ENCODE assay signal across 16 cellular contexts in the genomic region with DNA sequence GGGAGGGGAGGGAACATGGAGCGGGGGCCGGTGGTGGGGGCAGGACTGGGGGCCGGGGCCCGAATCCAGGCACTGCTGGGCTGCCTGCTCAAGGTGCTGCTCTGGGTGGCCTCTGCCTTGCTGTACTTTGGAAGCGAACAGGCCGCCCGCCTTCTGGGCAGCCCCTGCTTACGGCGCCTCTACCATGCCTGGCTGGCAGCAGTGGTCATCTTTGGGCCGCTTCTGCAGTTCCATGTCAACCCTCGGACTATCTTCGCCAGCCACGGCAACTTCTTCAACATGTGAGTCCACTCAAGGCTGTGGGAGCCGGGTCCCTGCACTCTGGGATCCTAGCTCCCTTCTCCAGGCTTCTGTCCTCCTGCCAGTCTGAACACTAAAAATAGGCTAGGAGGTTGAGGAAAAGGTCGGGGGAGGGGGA. TPM values are rescaled to one million over a fixed set of nuclear protein-coding genes. Genes with fewer than 3 reads are reported as not detected.
DNase-seq lines count a peak whose midpoint lies in the region; ATAC-seq and TF ChIP-seq lines count a peak whose summit lies in the region.
"Had no signal": no experiment of that assay in that cellular context is flagged by ENCODE, and none has a peak within 500 bp of the region (broad histone marks: within the 10 kb centered on the region; RNA-seq: fewer than 3 reads in every experiment).

No MANE protein-coding gene starts in this region.

- H3K9me3 ChIP-seq in cardiac muscle cell (ENCODE audit: low read depth) (no peaks in the 10 kb centered on the region), uterus (no peaks in the 10 kb centered on the region)
- H3K9me3 ChIP-seq: Caco-2 had no signal

- H3K4me3 Mint-ChIP-seq in naive thymus-derived CD8-positive, alpha-beta T cell, result peak overlapping the region in 3 of 10 donors; percentile 39 to 85 (median 73)
- H3K4me3 Mint-ChIP-seq in osteocyte (ENCODE audit: unreplicated experiment), result no peak overlapping the region
- H3K4me3 Mint-ChIP-seq: T-helper 1 cell treated with Interleukin-12 subunit alpha and Interleukin-12 subunit beta and Interleukin-4 antibody, amounts not matched to agents 30 μg/mL and 1 μg/mL, for 36 hours had no signal

- peak overlapping the region; percentile 96 for H3K27ac ChIP-seq in cardiac muscle cell
- peak overlapping the region; percentile 30 for H3K27ac ChIP-seq in uterus

- H3K27me3 ChIP-seq in cardiac muscle cell, result no peaks in the 10 kb centered on the region
- H3K27me3 ChIP-seq in uterus, result no peaks in the 10 kb centered on the region

- H3K9me3 Mint-ChIP-seq in activated naive CD4-positive, alpha-beta T cell treated with anti-CD3 and anti-CD28 coated beads, Interleukin-2, amount 50 U/mL, for 72 hours, result no peaks in the 10 kb centered on the region
- H3K9me3 Mint-ChIP-seq in naive thymus-derived CD8-positive, alpha-beta T cell, result no peaks in the 10 kb centered on the region
- no peaks in the 10 kb centered on the region for H3K9me3 Mint-ChIP-seq in osteocyte (ENCODE audit: unreplicated experiment)
- H3K9me3 Mint-ChIP-seq: activated T-helper 2 cell treated with anti-CD3 and anti-CD28 coated beads, Interferon-gamma antibody, Interleukin-2, Interleukin-4, amounts not matched to agents 10 μg/mL and 5 μg/mL and 100 μg/mL, durations not matched to agents 14 hours and 24 hours and 36 hours; T-helper 1 cell treated with Interleukin-12 subunit alpha and Interleukin-12 subunit beta and Interleukin-4 antibody, amounts not matched to agents 30 μg/mL and 1 μg/mL, for 36 hours had no signal

- peak overlapping the region; percentile 8 for H3K4me3 ChIP-seq in cardiac muscle cell
- H3K4me3 ChIP-seq in uterus, result no peak overlapping the region

- intact Hi-C loops in uterus (cut with DNase I; ENCODE audit: low total_unique reads), result no loop called here

- peaks cover 19 to 36% (median 31%) of the 10 kb centered on the region in 4 donors for H3K4me1 Mint-ChIP-seq in naive thymus-derived CD8-positive, alpha-beta T cell
- H3K4me1 Mint-ChIP-seq in osteocyte (ENCODE audit: unreplicated experiment), result peaks cover 5% of the 10 kb centered on the region

- POLR2A ChIA-PET in naive thymus-derived CD8-positive, alpha-beta T cell (lab: Charles Lee), result interaction anchor here (1.1 to 9.5 kb wide), 5 partner anchors 10 to 25 kb away, joined by 3 to 177 read pairs (median 7); a partner anchor contains a TSS

- H3K36me3 Mint-ChIP-seq in activated naive CD4-positive, alpha-beta T cell treated with anti-CD3 and anti-CD28 coated beads, Interleukin-2, amount 50 U/mL, for 72 hours, result peaks cover 2% of the 10 kb centered on the region in 2 donors
- peaks cover 0 to 2% (median 0%) of the 10 kb centered on the region in 3 donors for H3K36me3 Mint-ChIP-seq in naive thymus-derived CD8-positive, alpha-beta T cell
- no peaks in the 10 kb centered on the region for H3K36me3 Mint-ChIP-seq in osteocyte (ENCODE audit: unreplicated experiment)

- no peak for TF ChIP-seq POLR2A in uterus (IDR thresholded peaks at IDR 0.05)

- H3K4me1 ChIP-seq in cardiac muscle cell (ENCODE audit: low read depth) (peaks cover 40% of the 10 kb centered on the region), uterus (peaks cover 0 to under 1% of the 10 kb centered on the region in 2 donors)
- H3K4me1 ChIP-seq: Caco-2 had no signal

- DNase-seq in activated naive CD4-positive, alpha-beta T cell treated with anti-CD3 and anti-CD28 coated beads, Interleukin-2, amount 50 U/mL, for 72 hours (ENCODE audit: low spot score in 2 of 2), result no peak
- DNase-seq in activated naive CD4-positive, alpha-beta T cell treated with Interleukin-2 at 50 U/mL for 16 hours, result no peak
- peak in 1 of 2 donors; percentile 51 for DNase-seq in cardiac muscle cell (ENCODE audit: low read depth in 1 of 2, low spot score in 1 of 2)
- DNase-seq in naive thymus-derived CD8-positive, alpha-beta T cell, result peak in 1 of 10 donors; percentile 27
- DNase-seq in uterus, result no peak
- no peak for DNase-seq in G401 (ENCODE audit: low spot score)
- no peak for DNase-seq in osteocyte (ENCODE audit: extremely low spot score, unreplicated experiment)
- no peak for DNase-seq in stimulated activated CD4-positive, alpha-beta T cell treated with anti-CD3 and anti-CD28 coated beads, Interleukin-4, amount 100 ng/mL, for 4 hours
- DNase-seq: Caco-2; effector CD4-positive, alpha-beta T cell; mesendoderm; MV-4-11 had no signal

- H3K27me3 Mint-ChIP-seq in naive thymus-derived CD8-positive, alpha-beta T cell, result no peaks in the 10 kb centered on the region
- H3K27me3 Mint-ChIP-seq in osteocyte (ENCODE audit: unreplicated experiment), result no peaks in the 10 kb centered on the region

- H3K36me3 ChIP-seq in cardiac muscle cell, result no peaks in the 10 kb centered on the region
- H3K36me3 ChIP-seq in uterus, result no peaks in the 10 kb centered on the region

- TF ChIP-seq CTCF in cardiac muscle cell (IDR thresholded peaks at IDR 0.05; ENCODE audit: low read depth, low read length), result no peak
- TF ChIP-seq CTCF in uterus (IDR thresholded peaks at IDR 0.05), result no peak
- no peak for TF ChIP-seq CTCF in osteocyte (IDR thresholded peaks at IDR 0.05)

- in situ Hi-C loops in G401 (cut with HindIII; ENCODE audit: low sequenced_read_pairs), result no loop called here

- ATAC-seq in activated naive CD4-positive, alpha-beta T cell treated with anti-CD3 and anti-CD28 coated beads, Interleukin-2, amount 50 U/mL, for 72 hours, result no peak
- ATAC-seq in naive thymus-derived CD8-positive, alpha-beta T cell, result no peak
- ATAC-seq: HCT116 had no signal

- H3K27ac Mint-ChIP-seq in activated naive CD4-positive, alpha-beta T cell treated with anti-CD3 and anti-CD28 coated beads, Interleukin-2, amount 50 U/mL, for 72 hours, result peak overlapping the region; percentile 33 to 84
- peak overlapping the region in 7 of 10 donors; percentile 68 to 96 (median 93) for H3K27ac Mint-ChIP-seq in naive thymus-derived CD8-positive, alpha-beta T cell
- no peak overlapping the region for H3K27ac Mint-ChIP-seq in osteocyte (ENCODE audit: unreplicated experiment)
- H3K27ac Mint-ChIP-seq: activated T-helper 2 cell treated with anti-CD3 and anti-CD28 coated beads, Interferon-gamma antibody, Interleukin-2, Interleukin-4, amounts not matched to agents 10 μg/mL and 5 μg/mL and 100 μg/mL, durations not matched to agents 14 hours and 24 hours and 36 hours had no signal

RNA-seq across cellular contexts. Expression of a gene that starts 1.1 kb away (rescaled TPM):
- 1 to 10 TPM in 1 of 2 donors, under 1 TPM in 1; 0.49 to 2.2 TPM for total RNA-seq in activated naive CD4-positive, alpha-beta T cell treated with anti-CD3 and anti-CD28 coated beads, Interleukin-2, amount 50 U/mL, for 72 hours
- total RNA-seq in cardiac muscle cell (124 and 136 TPM in 2 replicates), uterus (1 to 10 TPM in 2 of 4 donors, under 1 TPM in 1, not detected in 1; 0.48 to 2.4 (median 1.3) TPM), osteocyte (0.63 and 0.73 TPM in 2 replicates)
- 181 and 209 TPM in 2 replicates for polyA plus RNA-seq in cardiac muscle cell
- total RNA-seq in naive thymus-derived CD8-positive, alpha-beta T cell, result 1 to 10 TPM; 1.9 to 2.2 TPM
- under 1 TPM; 0.52 to 0.60 (median 0.52) TPM for polyA plus RNA-seq in naive thymus-derived CD8-positive, alpha-beta T cell
- total RNA-seq in G401 (2014; rRNA removed; shearing (Covaris generic)), result 0.88 TPM in 1 of 2 replicates, not detected in the other
- total RNA-seq: RPMI7951 had no signal

RNA-seq across cellular contexts. Expression of a gene that starts 4.4 kb away (rescaled TPM):
- 100 to 1,000 TPM; 355 to 401 TPM for total RNA-seq in activated naive CD4-positive, alpha-beta T cell treated with anti-CD3 and anti-CD28 coated beads, Interleukin-2, amount 50 U/mL, for 72 hours
- total RNA-seq in cardiac muscle cell, result 211 and 238 TPM in 2 replicates
- polyA plus RNA-seq in cardiac muscle cell, result 383 and 492 TPM in 2 replicates
- 100 to 1,000 TPM; 202 to 203 TPM for total RNA-seq in naive thymus-derived CD8-positive, alpha-beta T cell
- polyA plus RNA-seq in naive thymus-derived CD8-positive, alpha-beta T cell, result 100 to 1,000 TPM; 681 to 767 (median 753) TPM
- 100 to 1,000 TPM in 2 of 4 donors, 10 to 100 TPM in 2; 81.0 to 175 (median 131) TPM for total RNA-seq in uterus
- 57.9 and 58.0 TPM in 2 replicates for total RNA-seq in G401 (2014; rRNA removed; shearing (Covaris generic))
- total RNA-seq in osteocyte, result 154 and 156 TPM in 2 replicates

RNA-seq across cellular contexts. Expression of a gene that starts 9.8 kb away (rescaled TPM):
- 10 to 100 TPM; 36.8 to 64.2 TPM for total RNA-seq in activated naive CD4-positive, alpha-beta T cell treated with anti-CD3 and anti-CD28 coated beads, Interleukin-2, amount 50 U/mL, for 72 hours
- total RNA-seq in cardiac muscle cell (54.6 and 69.3 TPM in 2 replicates), uterus (10 to 100 TPM in 2 of 4 donors, 1 to 10 TPM in 1, not detected in 1; 6.2 to 21.2 (median 10.9) TPM), osteocyte (13.6 and 15.6 TPM in 2 replicates)
- polyA plus RNA-seq in cardiac muscle cell, result 82.3 and 114 TPM in 2 replicates
- 10 to 100 TPM; 16.6 to 18.1 TPM for total RNA-seq in naive thymus-derived CD8-positive, alpha-beta T cell
- polyA plus RNA-seq in naive thymus-derived CD8-positive, alpha-beta T cell, result 1 to 10 TPM; 7.5 to 9.4 (median 8.4) TPM
- 33.6 and 45.0 TPM in 2 replicates for total RNA-seq in G401 (2014; rRNA removed; shearing (Covaris generic))

RNA-seq across cellular contexts. Expression of a gene that starts 14.9 kb away (rescaled TPM):
- 100 to 1,000 TPM; 452 to 507 TPM for total RNA-seq in activated naive CD4-positive, alpha-beta T cell treated with anti-CD3 and anti-CD28 coated beads, Interleukin-2, amount 50 U/mL, for 72 hours
- total RNA-seq in cardiac muscle cell (92.3 and 97.6 TPM in 2 replicates), uterus (100 to 1,000 TPM in 1 of 4 donors, 10 to 100 TPM in 3; 16.9 to 113 (median 25.7) TPM), osteocyte (86.2 and 91.8 TPM in 2 replicates)
- 311 and 331 TPM in 2 replicates for polyA plus RNA-seq in cardiac muscle cell
- total RNA-seq in naive thymus-derived CD8-positive, alpha-beta T cell, result 100 to 1,000 TPM; 129 to 140 TPM
- 100 to 1,000 TPM; 402 to 471 (median 463) TPM for polyA plus RNA-seq in naive thymus-derived CD8-positive, alpha-beta T cell
- total RNA-seq in G401 (2014; rRNA removed; shearing (Covaris generic)), result 162 and 168 TPM in 2 replicates

RNA-seq across cellular contexts. Expression of a gene that starts 15.7 kb away (rescaled TPM):
- total RNA-seq in activated naive CD4-positive, alpha-beta T cell treated with anti-CD3 and anti-CD28 coated beads, Interleukin-2, amount 50 U/mL, for 72 hours, result 10 to 100 TPM; 81.5 to 90.7 TPM
- total RNA-seq in cardiac muscle cell, result 81.0 and 134 TPM in 2 replicates
- 42.1 and 44.9 TPM in 2 replicates for polyA plus RNA-seq in cardiac muscle cell
- total RNA-seq in naive thymus-derived CD8-positive, alpha-beta T cell, result 10 to 100 TPM; 85.7 to 91.4 TPM
- polyA plus RNA-seq in naive thymus-derived CD8-positive, alpha-beta T cell, result 10 to 100 TPM; 34.1 to 45.3 (median 37.6) TPM
- total RNA-seq in uterus, result 100 to 1,000 TPM in 1 of 4 donors, 10 to 100 TPM in 3; 17.7 to 106 (median 57.9) TPM
- 51.9 and 89.7 TPM in 2 replicates for total RNA-seq in G401 (2014; rRNA removed; shearing (Covaris generic))
- 65.9 and 66.5 TPM in 2 replicates for total RNA-seq in osteocyte

Comparison
In these comparisons a context has a peak if more than half of its experiments do, and no peak if none do; other contexts are left out.
1. RNA of a gene that starts 1.1 kb away (total RNA-seq): 124 to 136 TPM in cardiac muscle cell; 1.9 to 2.2 TPM in naive thymus-derived CD8-positive, alpha-beta T cell, 0.49 to 2.2 TPM in activated naive CD4-positive, alpha-beta T cell treated with anti-CD3 and anti-CD28 coated beads, Interleukin-2, amount 50 U/mL, for 72 hours, 0.48 to 2.4 TPM in uterus, 0.88 TPM in G401 and 0.63 to 0.73 TPM in osteocyte; every median in the first group is over 10 times any median in the second.